In the genomic region with DNA sequence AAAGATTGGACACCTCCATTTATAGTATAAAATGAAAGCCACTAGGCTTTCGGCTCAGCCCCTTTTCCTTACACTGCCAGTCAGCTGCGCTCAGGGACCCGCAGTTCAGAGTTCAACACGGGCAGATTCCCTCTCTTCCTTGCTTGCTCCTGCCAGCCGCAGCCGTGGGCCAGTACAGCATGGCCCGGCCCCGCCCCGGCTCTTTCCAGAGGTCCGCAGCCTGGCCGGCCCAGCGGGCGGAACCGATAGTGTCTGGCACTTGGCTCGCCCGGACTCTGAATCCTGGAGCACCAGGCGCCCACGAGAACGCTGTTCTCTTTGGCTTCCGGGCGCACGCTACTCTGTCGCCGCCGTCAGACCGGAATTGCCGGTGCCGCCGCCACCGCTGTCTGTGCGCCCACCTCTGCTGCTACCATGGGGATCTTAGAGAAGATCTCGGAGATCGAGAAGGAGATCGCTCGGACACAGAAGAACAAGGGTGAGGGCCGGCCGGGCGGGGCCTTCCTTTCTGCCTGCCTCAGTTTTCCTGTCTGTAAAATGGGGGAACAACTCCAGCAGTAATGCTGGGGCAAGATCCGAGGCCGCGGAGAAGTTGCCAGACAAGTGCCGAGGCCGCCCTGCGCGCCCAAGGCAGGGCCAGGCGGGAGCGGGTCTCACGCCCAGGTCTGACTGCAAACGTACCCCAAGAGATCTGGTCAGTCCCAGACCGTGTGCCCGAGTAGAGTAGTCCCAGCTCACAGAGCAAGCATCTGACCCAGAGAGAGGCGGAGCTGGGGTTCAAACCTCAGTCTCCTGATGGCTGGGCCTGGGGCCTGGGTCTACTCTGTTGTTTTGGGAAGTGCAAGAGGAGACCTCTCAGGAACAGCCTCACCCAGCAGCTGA, we compare ENCODE assay signal across 1 cellular context.
TF ChIP-seq lines count a peak whose summit lies in the region.

A gene with protein sequence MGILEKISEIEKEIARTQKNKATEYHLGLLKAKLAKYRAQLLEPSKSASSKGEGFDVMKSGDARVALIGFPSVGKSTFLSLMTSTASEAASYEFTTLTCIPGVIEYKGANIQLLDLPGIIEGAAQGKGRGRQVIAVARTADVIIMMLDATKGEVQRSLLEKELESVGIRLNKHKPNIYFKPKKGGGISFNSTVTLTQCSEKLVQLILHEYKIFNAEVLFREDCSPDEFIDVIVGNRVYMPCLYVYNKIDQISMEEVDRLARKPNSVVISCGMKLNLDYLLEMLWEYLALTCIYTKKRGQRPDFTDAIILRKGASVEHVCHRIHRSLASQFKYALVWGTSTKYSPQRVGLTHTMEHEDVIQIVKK (plus strand): TSS at position 339 of the 882 bp plus-strand sequence. CDS start 76 bp downstream, at position 415.

TF ChIP-seq in WTC11, 78 proteins besides CTCF, POLR2A, EP300 and RAD21 (continued from another document and continues in another):
- TF ChIP-seq, protein P1, sequence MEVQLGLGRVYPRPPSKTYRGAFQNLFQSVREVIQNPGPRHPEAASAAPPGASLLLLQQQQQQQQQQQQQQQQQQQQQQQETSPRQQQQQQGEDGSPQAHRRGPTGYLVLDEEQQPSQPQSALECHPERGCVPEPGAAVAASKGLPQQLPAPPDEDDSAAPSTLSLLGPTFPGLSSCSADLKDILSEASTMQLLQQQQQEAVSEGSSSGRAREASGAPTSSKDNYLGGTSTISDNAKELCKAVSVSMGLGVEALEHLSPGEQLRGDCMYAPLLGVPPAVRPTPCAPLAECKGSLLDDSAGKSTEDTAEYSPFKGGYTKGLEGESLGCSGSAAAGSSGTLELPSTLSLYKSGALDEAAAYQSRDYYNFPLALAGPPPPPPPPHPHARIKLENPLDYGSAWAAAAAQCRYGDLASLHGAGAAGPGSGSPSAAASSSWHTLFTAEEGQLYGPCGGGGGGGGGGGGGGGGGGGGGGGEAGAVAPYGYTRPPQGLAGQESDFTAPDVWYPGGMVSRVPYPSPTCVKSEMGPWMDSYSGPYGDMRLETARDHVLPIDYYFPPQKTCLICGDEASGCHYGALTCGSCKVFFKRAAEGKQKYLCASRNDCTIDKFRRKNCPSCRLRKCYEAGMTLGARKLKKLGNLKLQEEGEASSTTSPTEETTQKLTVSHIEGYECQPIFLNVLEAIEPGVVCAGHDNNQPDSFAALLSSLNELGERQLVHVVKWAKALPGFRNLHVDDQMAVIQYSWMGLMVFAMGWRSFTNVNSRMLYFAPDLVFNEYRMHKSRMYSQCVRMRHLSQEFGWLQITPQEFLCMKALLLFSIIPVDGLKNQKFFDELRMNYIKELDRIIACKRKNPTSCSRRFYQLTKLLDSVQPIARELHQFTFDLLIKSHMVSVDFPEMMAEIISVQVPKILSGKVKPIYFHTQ (CRISPR knock-in tag; IDR thresholded peaks at IDR 0.05): no peak
- TF ChIP-seq, protein P2, sequence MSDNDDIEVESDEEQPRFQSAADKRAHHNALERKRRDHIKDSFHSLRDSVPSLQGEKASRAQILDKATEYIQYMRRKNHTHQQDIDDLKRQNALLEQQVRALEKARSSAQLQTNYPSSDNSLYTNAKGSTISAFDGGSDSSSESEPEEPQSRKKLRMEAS (CRISPR knock-in tag; IDR thresholded peaks at IDR 0.05): peak; percentile 90
- TF ChIP-seq, protein P3, sequence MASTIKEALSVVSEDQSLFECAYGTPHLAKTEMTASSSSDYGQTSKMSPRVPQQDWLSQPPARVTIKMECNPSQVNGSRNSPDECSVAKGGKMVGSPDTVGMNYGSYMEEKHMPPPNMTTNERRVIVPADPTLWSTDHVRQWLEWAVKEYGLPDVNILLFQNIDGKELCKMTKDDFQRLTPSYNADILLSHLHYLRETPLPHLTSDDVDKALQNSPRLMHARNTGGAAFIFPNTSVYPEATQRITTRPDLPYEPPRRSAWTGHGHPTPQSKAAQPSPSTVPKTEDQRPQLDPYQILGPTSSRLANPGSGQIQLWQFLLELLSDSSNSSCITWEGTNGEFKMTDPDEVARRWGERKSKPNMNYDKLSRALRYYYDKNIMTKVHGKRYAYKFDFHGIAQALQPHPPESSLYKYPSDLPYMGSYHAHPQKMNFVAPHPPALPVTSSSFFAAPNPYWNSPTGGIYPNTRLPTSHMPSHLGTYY (CRISPR knock-in tag; IDR thresholded peaks at IDR 0.05): no peak
- TF ChIP-seq NFATC4 (CRISPR knock-in tag; IDR thresholded peaks at IDR 0.05) (no peak), GABPB1 (CRISPR knock-in tag; IDR thresholded peaks at IDR 0.05) (peak; percentile 89), ZNF671 (CRISPR knock-in tag; IDR thresholded peaks at IDR 0.05) (no peak), RORB (CRISPR knock-in tag; IDR thresholded peaks at IDR 0.05) (no peak), ESRRA (CRISPR knock-in tag; IDR thresholded peaks at IDR 0.05; ENCODE audit: borderline replicate concordance) (no peak), FOXP1 (CRISPR knock-in tag; IDR thresholded peaks at IDR 0.05; ENCODE audit: borderline replicate concordance) (peak; percentile 88; the same call in 1 of the 2 replicates), SMAD4 (CRISPR knock-in tag; IDR thresholded peaks at IDR 0.05) (peak; percentile 54; the same call in 1 of the 2 replicates), OVOL2 (CRISPR knock-in tag; IDR thresholded peaks at IDR 0.05; ENCODE audit: borderline replicate concordance) (no peak), ZNF416 (CRISPR knock-in tag; IDR thresholded peaks at IDR 0.05) (peak; percentile 75; the same call in 1 of the 2 replicates), PRRX2 (CRISPR knock-in tag; IDR thresholded peaks at IDR 0.05) (no peak), TP53 (CRISPR knock-in tag; IDR thresholded peaks at IDR 0.05) (0 out of 2 replicates have a peak, but pooled peaks have one; percentile 45), ZNF219 (CRISPR knock-in tag; IDR thresholded peaks at IDR 0.05; ENCODE audit: borderline replicate concordance) (no peak), ZNF232 (CRISPR knock-in tag; IDR thresholded peaks at IDR 0.05) (peak; percentile 85), JAZF1 (CRISPR knock-in tag; IDR thresholded peaks at IDR 0.05) (no peak), CREM (CRISPR knock-in tag; IDR thresholded peaks at IDR 0.05) (peak; percentile 75)
- TF ChIP-seq, protein P4, sequence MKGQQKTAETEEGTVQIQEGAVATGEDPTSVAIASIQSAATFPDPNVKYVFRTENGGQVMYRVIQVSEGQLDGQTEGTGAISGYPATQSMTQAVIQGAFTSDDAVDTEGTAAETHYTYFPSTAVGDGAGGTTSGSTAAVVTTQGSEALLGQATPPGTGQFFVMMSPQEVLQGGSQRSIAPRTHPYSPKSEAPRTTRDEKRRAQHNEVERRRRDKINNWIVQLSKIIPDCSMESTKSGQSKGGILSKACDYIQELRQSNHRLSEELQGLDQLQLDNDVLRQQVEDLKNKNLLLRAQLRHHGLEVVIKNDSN (CRISPR knock-in tag; IDR thresholded peaks at IDR 0.05): peak; percentile 49
- TF ChIP-seq, protein P5, sequence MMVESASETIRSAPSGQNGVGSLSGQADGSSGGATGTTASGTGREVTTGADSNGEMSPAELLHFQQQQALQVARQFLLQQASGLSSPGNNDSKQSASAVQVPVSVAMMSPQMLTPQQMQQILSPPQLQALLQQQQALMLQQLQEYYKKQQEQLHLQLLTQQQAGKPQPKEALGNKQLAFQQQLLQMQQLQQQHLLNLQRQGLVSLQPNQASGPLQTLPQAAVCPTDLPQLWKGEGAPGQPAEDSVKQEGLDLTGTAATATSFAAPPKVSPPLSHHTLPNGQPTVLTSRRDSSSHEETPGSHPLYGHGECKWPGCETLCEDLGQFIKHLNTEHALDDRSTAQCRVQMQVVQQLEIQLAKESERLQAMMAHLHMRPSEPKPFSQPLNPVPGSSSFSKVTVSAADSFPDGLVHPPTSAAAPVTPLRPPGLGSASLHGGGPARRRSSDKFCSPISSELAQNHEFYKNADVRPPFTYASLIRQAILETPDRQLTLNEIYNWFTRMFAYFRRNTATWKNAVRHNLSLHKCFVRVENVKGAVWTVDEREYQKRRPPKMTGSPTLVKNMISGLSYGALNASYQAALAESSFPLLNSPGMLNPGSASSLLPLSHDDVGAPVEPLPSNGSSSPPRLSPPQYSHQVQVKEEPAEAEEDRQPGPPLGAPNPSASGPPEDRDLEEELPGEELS (CRISPR knock-in tag; IDR thresholded peaks at IDR 0.05): 0 out of 2 replicates have a peak, but pooled peaks have one; percentile 9
- TF ChIP-seq, protein P6, sequence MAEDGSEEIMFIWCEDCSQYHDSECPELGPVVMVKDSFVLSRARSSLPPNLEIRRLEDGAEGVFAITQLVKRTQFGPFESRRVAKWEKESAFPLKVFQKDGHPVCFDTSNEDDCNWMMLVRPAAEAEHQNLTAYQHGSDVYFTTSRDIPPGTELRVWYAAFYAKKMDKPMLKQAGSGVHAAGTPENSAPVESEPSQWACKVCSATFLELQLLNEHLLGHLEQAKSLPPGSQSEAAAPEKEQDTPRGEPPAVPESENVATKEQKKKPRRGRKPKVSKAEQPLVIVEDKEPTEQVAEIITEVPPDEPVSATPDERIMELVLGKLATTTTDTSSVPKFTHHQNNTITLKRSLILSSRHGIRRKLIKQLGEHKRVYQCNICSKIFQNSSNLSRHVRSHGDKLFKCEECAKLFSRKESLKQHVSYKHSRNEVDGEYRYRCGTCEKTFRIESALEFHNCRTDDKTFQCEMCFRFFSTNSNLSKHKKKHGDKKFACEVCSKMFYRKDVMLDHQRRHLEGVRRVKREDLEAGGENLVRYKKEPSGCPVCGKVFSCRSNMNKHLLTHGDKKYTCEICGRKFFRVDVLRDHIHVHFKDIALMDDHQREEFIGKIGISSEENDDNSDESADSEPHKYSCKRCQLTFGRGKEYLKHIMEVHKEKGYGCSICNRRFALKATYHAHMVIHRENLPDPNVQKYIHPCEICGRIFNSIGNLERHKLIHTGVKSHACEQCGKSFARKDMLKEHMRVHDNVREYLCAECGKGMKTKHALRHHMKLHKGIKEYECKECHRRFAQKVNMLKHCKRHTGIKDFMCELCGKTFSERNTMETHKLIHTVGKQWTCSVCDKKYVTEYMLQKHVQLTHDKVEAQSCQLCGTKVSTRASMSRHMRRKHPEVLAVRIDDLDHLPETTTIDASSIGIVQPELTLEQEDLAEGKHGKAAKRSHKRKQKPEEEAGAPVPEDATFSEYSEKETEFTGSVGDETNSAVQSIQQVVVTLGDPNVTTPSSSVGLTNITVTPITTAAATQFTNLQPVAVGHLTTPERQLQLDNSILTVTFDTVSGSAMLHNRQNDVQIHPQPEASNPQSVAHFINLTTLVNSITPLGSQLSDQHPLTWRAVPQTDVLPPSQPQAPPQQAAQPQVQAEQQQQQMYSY (CRISPR knock-in tag; IDR thresholded peaks at IDR 0.05): no peak
- TF ChIP-seq, protein P7, sequence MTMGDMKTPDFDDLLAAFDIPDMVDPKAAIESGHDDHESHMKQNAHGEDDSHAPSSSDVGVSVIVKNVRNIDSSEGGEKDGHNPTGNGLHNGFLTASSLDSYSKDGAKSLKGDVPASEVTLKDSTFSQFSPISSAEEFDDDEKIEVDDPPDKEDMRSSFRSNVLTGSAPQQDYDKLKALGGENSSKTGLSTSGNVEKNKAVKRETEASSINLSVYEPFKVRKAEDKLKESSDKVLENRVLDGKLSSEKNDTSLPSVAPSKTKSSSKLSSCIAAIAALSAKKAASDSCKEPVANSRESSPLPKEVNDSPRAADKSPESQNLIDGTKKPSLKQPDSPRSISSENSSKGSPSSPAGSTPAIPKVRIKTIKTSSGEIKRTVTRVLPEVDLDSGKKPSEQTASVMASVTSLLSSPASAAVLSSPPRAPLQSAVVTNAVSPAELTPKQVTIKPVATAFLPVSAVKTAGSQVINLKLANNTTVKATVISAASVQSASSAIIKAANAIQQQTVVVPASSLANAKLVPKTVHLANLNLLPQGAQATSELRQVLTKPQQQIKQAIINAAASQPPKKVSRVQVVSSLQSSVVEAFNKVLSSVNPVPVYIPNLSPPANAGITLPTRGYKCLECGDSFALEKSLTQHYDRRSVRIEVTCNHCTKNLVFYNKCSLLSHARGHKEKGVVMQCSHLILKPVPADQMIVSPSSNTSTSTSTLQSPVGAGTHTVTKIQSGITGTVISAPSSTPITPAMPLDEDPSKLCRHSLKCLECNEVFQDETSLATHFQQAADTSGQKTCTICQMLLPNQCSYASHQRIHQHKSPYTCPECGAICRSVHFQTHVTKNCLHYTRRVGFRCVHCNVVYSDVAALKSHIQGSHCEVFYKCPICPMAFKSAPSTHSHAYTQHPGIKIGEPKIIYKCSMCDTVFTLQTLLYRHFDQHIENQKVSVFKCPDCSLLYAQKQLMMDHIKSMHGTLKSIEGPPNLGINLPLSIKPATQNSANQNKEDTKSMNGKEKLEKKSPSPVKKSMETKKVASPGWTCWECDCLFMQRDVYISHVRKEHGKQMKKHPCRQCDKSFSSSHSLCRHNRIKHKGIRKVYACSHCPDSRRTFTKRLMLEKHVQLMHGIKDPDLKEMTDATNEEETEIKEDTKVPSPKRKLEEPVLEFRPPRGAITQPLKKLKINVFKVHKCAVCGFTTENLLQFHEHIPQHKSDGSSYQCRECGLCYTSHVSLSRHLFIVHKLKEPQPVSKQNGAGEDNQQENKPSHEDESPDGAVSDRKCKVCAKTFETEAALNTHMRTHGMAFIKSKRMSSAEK (CRISPR knock-in tag; IDR thresholded peaks at IDR 0.05; ENCODE audit: borderline replicate concordance): no peak
- TF ChIP-seq, protein P8, sequence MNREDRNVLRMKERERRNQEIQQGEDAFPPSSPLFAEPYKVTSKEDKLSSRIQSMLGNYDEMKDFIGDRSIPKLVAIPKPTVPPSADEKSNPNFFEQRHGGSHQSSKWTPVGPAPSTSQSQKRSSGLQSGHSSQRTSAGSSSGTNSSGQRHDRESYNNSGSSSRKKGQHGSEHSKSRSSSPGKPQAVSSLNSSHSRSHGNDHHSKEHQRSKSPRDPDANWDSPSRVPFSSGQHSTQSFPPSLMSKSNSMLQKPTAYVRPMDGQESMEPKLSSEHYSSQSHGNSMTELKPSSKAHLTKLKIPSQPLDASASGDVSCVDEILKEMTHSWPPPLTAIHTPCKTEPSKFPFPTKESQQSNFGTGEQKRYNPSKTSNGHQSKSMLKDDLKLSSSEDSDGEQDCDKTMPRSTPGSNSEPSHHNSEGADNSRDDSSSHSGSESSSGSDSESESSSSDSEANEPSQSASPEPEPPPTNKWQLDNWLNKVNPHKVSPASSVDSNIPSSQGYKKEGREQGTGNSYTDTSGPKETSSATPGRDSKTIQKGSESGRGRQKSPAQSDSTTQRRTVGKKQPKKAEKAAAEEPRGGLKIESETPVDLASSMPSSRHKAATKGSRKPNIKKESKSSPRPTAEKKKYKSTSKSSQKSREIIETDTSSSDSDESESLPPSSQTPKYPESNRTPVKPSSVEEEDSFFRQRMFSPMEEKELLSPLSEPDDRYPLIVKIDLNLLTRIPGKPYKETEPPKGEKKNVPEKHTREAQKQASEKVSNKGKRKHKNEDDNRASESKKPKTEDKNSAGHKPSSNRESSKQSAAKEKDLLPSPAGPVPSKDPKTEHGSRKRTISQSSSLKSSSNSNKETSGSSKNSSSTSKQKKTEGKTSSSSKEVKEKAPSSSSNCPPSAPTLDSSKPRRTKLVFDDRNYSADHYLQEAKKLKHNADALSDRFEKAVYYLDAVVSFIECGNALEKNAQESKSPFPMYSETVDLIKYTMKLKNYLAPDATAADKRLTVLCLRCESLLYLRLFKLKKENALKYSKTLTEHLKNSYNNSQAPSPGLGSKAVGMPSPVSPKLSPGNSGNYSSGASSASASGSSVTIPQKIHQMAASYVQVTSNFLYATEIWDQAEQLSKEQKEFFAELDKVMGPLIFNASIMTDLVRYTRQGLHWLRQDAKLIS (CRISPR knock-in tag; IDR thresholded peaks at IDR 0.05; ENCODE audit: borderline replicate concordance): peak; percentile 69; the same call in 1 of the 2 replicates
